Comparison of ENCODE assay signal across 14 cellular contexts in the genomic region with DNA sequence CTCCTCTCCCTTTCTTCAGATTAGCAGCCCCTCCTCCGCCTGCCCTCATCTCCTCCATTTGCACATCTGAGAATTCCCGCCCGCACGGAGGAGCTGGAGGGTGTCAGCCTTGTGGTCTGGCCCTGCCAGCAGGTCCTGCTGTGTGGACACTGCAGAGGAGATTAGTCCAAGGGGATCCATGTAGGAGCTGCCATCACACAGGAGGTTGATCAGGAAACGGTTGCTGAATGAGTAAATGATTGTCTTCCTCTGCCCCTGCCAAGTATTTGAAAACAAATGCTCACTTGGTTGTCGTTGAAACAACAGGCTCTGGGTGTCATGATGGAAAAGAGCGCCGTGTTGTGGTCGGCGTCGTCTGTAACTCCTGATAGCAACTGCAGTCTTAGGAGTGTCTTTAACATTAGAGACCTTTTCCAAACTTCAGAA.
DNase-seq lines count a peak whose midpoint lies in the region; ATAC-seq, FAIRE-seq and TF ChIP-seq lines count a peak whose summit lies in the region.
"Had no signal": no experiment of that assay in that cellular context is flagged by ENCODE, and none has a peak within 500 bp of the region (broad histone marks: within the 10 kb centered on the region; RNA-seq: fewer than 3 reads in every experiment).

No MANE protein-coding gene starts in this region.

- TF ChIP-seq CTCF in osteocyte (IDR thresholded peaks at IDR 0.05): no peak

- DNase-seq in GM18507 (ENCODE audit: extremely low spot score, insufficient read length, low read depth) (no peak), astrocyte of the hippocampus (ENCODE audit: low read depth, low spot score) (peak; percentile 42), right cardiac atrium (no peak), osteocyte (ENCODE audit: extremely low spot score, unreplicated experiment) (no peak), hypothalamus (lab: John Stamatoyannopoulos, UW) (no peak), epidermal melanocyte (ENCODE audit: insufficient read length, low spot score) (no peak)
- DNase-seq: activated T-cell treated with anti-CD3 and anti-CD28 coated beads, Interleukin-2, amount 50 U/mL, for 24 hours; amygdala; DND-41; stimulated activated CD4-positive, alpha-beta T cell treated with anti-CD3 and anti-CD28 coated beads, Interleukin-1b, Interleukin-23, amount 100 ng/mL, for 48 hours; SW 1271 had no signal

- no peaks in the 10 kb centered on the region for H3K4me1 ChIP-seq in right cardiac atrium (ENCODE audit: control insufficient read depth, insufficient read depth, low read length)

- H3K4me1 Mint-ChIP-seq in osteocyte (ENCODE audit: unreplicated experiment): peaks cover 41% of the 10 kb centered on the region

- ATAC-seq in right cardiac atrium: peak; percentile 16 to 73
- no peak for ATAC-seq in HG02840 (IDR thresholded peaks at IDR 0.05; ENCODE audit: low FRiP score, unreplicated experiment)
- ATAC-seq in HG02970 (IDR thresholded peaks at IDR 0.05; ENCODE audit: low FRiP score, unreplicated experiment): no peak

- no peak overlapping the region for H3K27ac ChIP-seq in right cardiac atrium (ENCODE audit: low read length)

- H3K27me3 Mint-ChIP-seq in osteocyte (ENCODE audit: unreplicated experiment): no peaks in the 10 kb centered on the region
- H3K27me3 Mint-ChIP-seq: activated T-cell treated with anti-CD3 and anti-CD28 coated beads, Interleukin-2, amount 50 U/mL, for 24 hours; B cell had no signal

- peaks cover 18% of the 10 kb centered on the region for H3K36me3 Mint-ChIP-seq in osteocyte (ENCODE audit: unreplicated experiment)

- no peak overlapping the region for H3K4me3 Mint-ChIP-seq in osteocyte (ENCODE audit: unreplicated experiment)
- H3K4me3 Mint-ChIP-seq: activated T-cell treated with anti-CD3 and anti-CD28 coated beads, Interleukin-2, amount 50 U/mL, for 24 hours; B cell had no signal

- intact Hi-C loops in right cardiac atrium (cut with DNase I): no loop called here

- FAIRE-seq in GM18507 (lab: Jason Lieb, UNC): peak; percentile 12

- no peaks in the 10 kb centered on the region for H3K27me3 ChIP-seq in right cardiac atrium (ENCODE audit: control insufficient read depth, insufficient read depth)

- H3K9me3 ChIP-seq in right cardiac atrium (ENCODE audit: control insufficient read depth, low read length): no peaks in the 10 kb centered on the region

- no peak overlapping the region for H3K4me3 ChIP-seq in right cardiac atrium (ENCODE audit: low read length)

- WGBS in right cardiac atrium: 49% methylated on average over 11 of the region's 11 CpGs

- peak overlapping the region; percentile 39 for H3K27ac Mint-ChIP-seq in osteocyte (ENCODE audit: unreplicated experiment)
- H3K27ac Mint-ChIP-seq: activated T-cell treated with anti-CD3 and anti-CD28 coated beads, Interleukin-2, amount 50 U/mL, for 24 hours had no signal

- no peaks in the 10 kb centered on the region for H3K9me3 Mint-ChIP-seq in osteocyte (ENCODE audit: unreplicated experiment)
- H3K9me3 Mint-ChIP-seq: activated T-cell treated with anti-CD3 and anti-CD28 coated beads, Interleukin-2, amount 50 U/mL, for 24 hours had no signal

Comparison
In these comparisons a context has a peak if more than half of its experiments do, and no peak if none do; other contexts are left out.
1. ATAC-seq: peak in right cardiac atrium (2 of 2); none in HG02840 (single experiment) and HG02970 (single experiment).